Comparison of ENCODE assay signal across 8 cellular contexts in the genomic region with DNA sequence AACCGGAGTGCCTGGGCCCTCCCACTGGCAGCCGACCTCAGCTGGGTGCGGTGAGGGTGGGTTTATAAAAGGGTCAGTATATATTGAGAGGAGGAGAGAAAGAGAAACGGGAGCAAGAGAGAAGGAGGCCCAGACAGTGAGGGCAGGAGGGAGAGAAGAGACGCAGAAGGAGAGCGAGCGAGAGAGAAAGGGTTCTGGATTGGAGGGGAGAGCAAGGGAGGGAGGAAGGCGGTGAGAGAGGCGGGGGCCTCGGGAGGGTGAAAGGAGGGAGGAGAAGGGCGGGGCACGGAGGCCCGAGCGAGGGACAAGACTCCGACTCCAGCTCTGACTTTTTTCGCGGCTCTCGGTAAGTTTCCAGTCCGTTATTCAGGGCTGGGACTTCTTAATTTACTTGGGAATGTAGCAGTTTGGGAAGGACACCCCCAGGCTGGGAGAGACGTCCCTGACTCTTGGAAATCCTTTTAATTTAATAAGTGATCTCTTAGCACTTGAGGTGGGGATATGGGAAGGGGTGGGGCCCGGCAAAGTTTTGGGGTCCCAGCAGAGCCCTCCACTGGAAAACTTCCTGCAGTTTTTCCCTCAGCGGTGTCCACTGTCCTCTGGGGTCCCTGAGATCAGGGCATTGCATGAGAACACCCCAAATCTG. TPM values are rescaled to one million over a fixed set of nuclear protein-coding genes. Genes with fewer than 3 reads are reported as not detected.
DNase-seq lines count a peak whose midpoint lies in the region; ATAC-seq, FAIRE-seq and TF ChIP-seq lines count a peak whose summit lies in the region.

A gene with protein sequence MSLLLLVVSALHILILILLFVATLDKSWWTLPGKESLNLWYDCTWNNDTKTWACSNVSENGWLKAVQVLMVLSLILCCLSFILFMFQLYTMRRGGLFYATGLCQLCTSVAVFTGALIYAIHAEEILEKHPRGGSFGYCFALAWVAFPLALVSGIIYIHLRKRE (plus strand): TSS at position 288 of the 646 bp plus-strand sequence. CDS start 1,293 bp downstream, outside the sequence.

- DNase-seq in A549 (ENCODE audit: low read depth in 1 of 2, low spot score in 1 of 2): peak; percentile 92 to 93
- DNase-seq in GOT3 (lab: John Stamatoyannopoulos, UW): peak; percentile 70
- DNase-seq in SJSA1 (ENCODE audit: low read depth in 1 of 2, low spot score in 2 of 2): peak; percentile 87 to 94
- peak; percentile 88 for DNase-seq in activated gamma-delta T cell treated with Interleukin-2 at 50 U/mL for 16 hours
- DNase-seq in germinal center (ENCODE audit: low spot score): peak; percentile 59
- peak; percentile 63 to 70 for DNase-seq in trophoblast cell
- DNase-seq in transverse colon: peak; percentile 86

- peak within 1 kb of the TSS; percentile 41 for H2BK5ac ChIP-seq in trophoblast cell (ENCODE audit: low read depth, low read length, poor library complexity)

- TF ChIP-seq POLR2A in A549 (IDR thresholded peaks at IDR 0.05; ENCODE audit: low read length) (peak; percentile 52), transverse colon (IDR thresholded peaks at IDR 0.05) (peak; percentile 77)

- H2BK12ac ChIP-seq in trophoblast cell (ENCODE audit: low read length): peak within 1 kb of the TSS; percentile 71

- FAIRE-seq in A549 (lab: Jason Lieb, UNC): no peak

- peak within 1 kb of the TSS; percentile 76 for H2BK120ac ChIP-seq in trophoblast cell (ENCODE audit: insufficient read depth, low read length, poor library complexity)

- H2AK5ac ChIP-seq in trophoblast cell (ENCODE audit: low read length): no peak within 1 kb of the TSS

- peak within 1 kb of the TSS; percentile 93 for H3K4me2 ChIP-seq in A549
- peak within 1 kb of the TSS; percentile 39 for H3K4me2 ChIP-seq in trophoblast cell (ENCODE audit: low read length)

- H3K27me3 ChIP-seq in SJSA1 (replicated peaks): no peaks in the 10 kb centered on the region
- no peaks in the 10 kb centered on the region for H3K27me3 ChIP-seq in trophoblast cell (ENCODE audit: insufficient read depth, low read length)
- no peaks in the 10 kb centered on the region for H3K27me3 ChIP-seq in transverse colon

- peak within 1 kb of the TSS; percentile 47 for H3K18ac ChIP-seq in trophoblast cell (ENCODE audit: low read length)

- H3K9ac ChIP-seq in trophoblast cell (ENCODE audit: low read length): no peak within 1 kb of the TSS

- H3K79me1 ChIP-seq in trophoblast cell (ENCODE audit: low read length): peaks cover 20% of the 10 kb centered on the region

- H2AFZ ChIP-seq in trophoblast cell (ENCODE audit: insufficient read depth, low read length, poor library complexity): no peak within 1 kb of the TSS

- no peak within 1 kb of the TSS for H3K14ac ChIP-seq in trophoblast cell (ENCODE audit: low read length)

- H3K4ac ChIP-seq in trophoblast cell (ENCODE audit: low read depth, low read length): no peak within 1 kb of the TSS

- peaks cover 41% of the 10 kb centered on the region for H3K36me3 ChIP-seq in SJSA1
- no peaks in the 10 kb centered on the region for H3K36me3 ChIP-seq in trophoblast cell (ENCODE audit: control insufficient read depth in 1 of 2, insufficient read depth in 2 of 2, low read length in 2 of 2)
- no peaks in the 10 kb centered on the region for H3K36me3 ChIP-seq in transverse colon

- in situ Hi-C loops in transverse colon (cut with MboI; ENCODE audit: low pct_ligation_motif_present in 1 of 4, low pct_unique_long_range_greater_than_20kb in 1 of 4, low sequenced_read_pairs in 3 of 4): no loop called here

- no peak for TF ChIP-seq RAD21 in A549 (conservative IDR thresholded peaks at IDR 0.05 in 1 of 2, IDR thresholded peaks at IDR 0.05 in 1 of 2)

- H4K8ac ChIP-seq in trophoblast cell (ENCODE audit: low read depth, low read length): peak within 1 kb of the TSS; percentile 54

- CTCF ChIA-PET in A549 (lab: Yijun Ruan, JAX): interaction anchor here (0.7 to 17.6 kb wide), 11 partner anchors 6 to 283 kb away, joined by 3 to 416 read pairs (median 4); a partner anchor contains a TSS

- intact Hi-C loops in transverse colon (cut with DNase I; ENCODE audit: low total_unique reads): no loop called here

- H4K91ac ChIP-seq in trophoblast cell (ENCODE audit: low read depth, low read length): peak within 1 kb of the TSS; percentile 74

- no peak within 1 kb of the TSS for H4K12ac ChIP-seq in trophoblast cell (ENCODE audit: low read depth, low read length)

- 2% methylated on average over 22 of the region's 22 CpGs for WGBS in A549 (ENCODE audit: missing lambda C conversion rate)
- WGBS in trophoblast cell (ENCODE audit: extremely low coverage, insufficient coverage, insufficient read length): no CpG with 5 or more reads among the region's 22 CpGs
- WGBS in transverse colon (ENCODE audit: low coverage in 1 of 2), 2 donors: 0 to 1% methylated on average over 3 to 22 of the region's 22 CpGs

- peaks cover 9% of the 10 kb centered on the region; the same call in 1 of the 3 replicates for H3K9me3 ChIP-seq in A549
- no peaks in the 10 kb centered on the region for H3K9me3 ChIP-seq in SJSA1 (replicated peaks)
- H3K9me3 ChIP-seq in trophoblast cell (ENCODE audit: insufficient read depth, low read depth, low read length): peaks cover 4% of the 10 kb centered on the region
- no peaks in the 10 kb centered on the region for H3K9me3 ChIP-seq in transverse colon

- H3K27ac ChIP-seq in A549 (peak within 1 kb of the TSS; percentile 88 to 94), SJSA1 (peak within 1 kb of the TSS; percentile 94), trophoblast cell (ENCODE audit: low read depth, low read length) (peak within 1 kb of the TSS; percentile 45), transverse colon (peak within 1 kb of the TSS; percentile 90 to 99 (median 92))

- POLR2A ChIA-PET in A549 (lab: Yijun Ruan, JAX): interaction anchor here (0.5 to 6.8 kb wide), 5 partner anchors 8 to 75 kb away, joined by 3 to 94 read pairs (median 4); a partner anchor contains a TSS

- TF ChIP-seq CTCF in A549 (IDR thresholded peaks at IDR 0.05) (no peak), transverse colon (IDR thresholded peaks at IDR 0.05) (no peak)

- peak; percentile 65 to 66 for ATAC-seq in A549
- ATAC-seq in HG02852 (IDR thresholded peaks at IDR 0.05; ENCODE audit: unreplicated experiment): no peak

- H3K79me2 ChIP-seq in trophoblast cell (ENCODE audit: control insufficient read depth, insufficient read depth, low read length, poor library complexity): peaks cover 6% of the 10 kb centered on the region

- peaks cover 29% of the 10 kb centered on the region for H3K4me1 ChIP-seq in A549
- peaks cover 54% of the 10 kb centered on the region for H3K4me1 ChIP-seq in SJSA1 (replicated peaks)
- peaks cover 18 to 22% of the 10 kb centered on the region in 2 experiments for H3K4me1 ChIP-seq in trophoblast cell (ENCODE audit: control insufficient read depth in 1 of 2, insufficient read depth in 2 of 2, low read length in 2 of 2)
- H3K4me1 ChIP-seq in transverse colon: peaks cover 30 to 74% (median 55%) of the 10 kb centered on the region in 4 donors

- H3K23ac ChIP-seq in trophoblast cell (ENCODE audit: low read length): no peak within 1 kb of the TSS

- H3K4me3 ChIP-seq in A549 (peak within 1 kb of the TSS; percentile 54), SJSA1 (peak within 1 kb of the TSS; percentile 49), trophoblast cell (ENCODE audit: low read depth, low read length) (no peak within 1 kb of the TSS), transverse colon (peak within 1 kb of the TSS; percentile 21 to 68 (median 40))

- TF ChIP-seq EP300 in A549 (IDR thresholded peaks at IDR 0.05): no peak
- TF ChIP-seq EP300 in transverse colon (IDR thresholded peaks at IDR 0.05; ENCODE audit: low read depth): no peak

TF ChIP-seq in A549, 52 proteins besides CTCF, POLR2A, EP300 and RAD21 (continues in another document):
- TF ChIP-seq CBX8 (IDR thresholded peaks at IDR 0.05) (no peak), MYC (IDR thresholded peaks at IDR 0.05; ENCODE audit: borderline replicate concordance, low read length) (no peak), HOXB5 (CRISPR knock-in tag; IDR thresholded peaks at IDR 0.05) (no peak), MAFK (IDR thresholded peaks at IDR 0.05; ENCODE audit: partially characterized antibody) (no peak), GATA3 (IDR thresholded peaks at IDR 0.05; ENCODE audit: borderline replicate concordance) (no peak), CBX2 (IDR thresholded peaks at IDR 0.05; ENCODE audit: borderline replicate concordance, low read depth) (no peak), SREBF2 (IDR thresholded peaks at IDR 0.05) (no peak), KDM1A (IDR thresholded peaks at IDR 0.05; ENCODE audit: low read depth) (no peak), KDM5A (IDR thresholded peaks at IDR 0.05) (no peak), FOXS1 (CRISPR knock-in tag; IDR thresholded peaks at IDR 0.05) (no peak)
- TF ChIP-seq, protein P1, sequence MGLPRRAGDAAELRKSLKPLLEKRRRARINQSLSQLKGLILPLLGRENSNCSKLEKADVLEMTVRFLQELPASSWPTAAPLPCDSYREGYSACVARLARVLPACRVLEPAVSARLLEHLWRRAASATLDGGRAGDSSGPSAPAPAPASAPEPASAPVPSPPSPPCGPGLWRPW (IDR thresholded peaks at IDR 0.05): no peak
- TF ChIP-seq, protein P2, sequence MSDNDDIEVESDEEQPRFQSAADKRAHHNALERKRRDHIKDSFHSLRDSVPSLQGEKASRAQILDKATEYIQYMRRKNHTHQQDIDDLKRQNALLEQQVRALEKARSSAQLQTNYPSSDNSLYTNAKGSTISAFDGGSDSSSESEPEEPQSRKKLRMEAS (IDR thresholded peaks at IDR 0.05): peak; percentile 32; the same call in 1 of the 2 replicates
- TF ChIP-seq, protein P3, sequence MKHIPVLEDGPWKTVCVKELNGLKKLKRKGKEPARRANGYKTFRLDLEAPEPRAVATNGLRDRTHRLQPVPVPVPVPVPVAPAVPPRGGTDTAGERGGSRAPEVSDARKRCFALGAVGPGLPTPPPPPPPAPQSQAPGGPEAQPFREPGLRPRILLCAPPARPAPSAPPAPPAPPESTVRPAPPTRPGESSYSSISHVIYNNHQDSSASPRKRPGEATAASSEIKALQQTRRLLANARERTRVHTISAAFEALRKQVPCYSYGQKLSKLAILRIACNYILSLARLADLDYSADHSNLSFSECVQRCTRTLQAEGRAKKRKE (CRISPR knock-in tag; IDR thresholded peaks at IDR 0.05; ENCODE audit: low read depth): no peak

RNA-seq across cellular contexts. Expression of the gene that starts here (rescaled TPM):
- 147 and 210 TPM in 2 replicates for polyA plus RNA-seq in A549 (2011; rRNA removed)
- polyA plus RNA-seq in A549 (2012; cell fraction: cytosol; rRNA removed): 395 and 483 TPM in 2 replicates
- 319 and 362 TPM in 2 replicates for polyA plus RNA-seq in A549 (2012; cell fraction: nucleus; rRNA removed)
- polyA plus RNA-seq in A549 (2017; fragmentation: RNase III; extraction: RNeasy Plus Mini Kit Qiagen cat#74134 plus additional on column Dnase treatment): 564 to 580 TPM (median 566 TPM) in 3 replicates
- polyA minus RNA-seq in A549 (2011; rRNA and poly(A)+ RNA removed): 203 and 214 TPM in 2 replicates
- total RNA-seq in SJSA1 (2014; rRNA removed; shearing (Covaris generic)): 43.8 and 62.2 TPM in 2 replicates
- polyA plus RNA-seq in trophoblast cell (2013): 21.1 and 22.2 TPM in 2 replicates
- 10 to 100 TPM in 3 of 4 donors, 1 to 10 TPM in 1; 5.2 to 14.3 (median 12.0) TPM for total RNA-seq in transverse colon
